In the genomic region with DNA sequence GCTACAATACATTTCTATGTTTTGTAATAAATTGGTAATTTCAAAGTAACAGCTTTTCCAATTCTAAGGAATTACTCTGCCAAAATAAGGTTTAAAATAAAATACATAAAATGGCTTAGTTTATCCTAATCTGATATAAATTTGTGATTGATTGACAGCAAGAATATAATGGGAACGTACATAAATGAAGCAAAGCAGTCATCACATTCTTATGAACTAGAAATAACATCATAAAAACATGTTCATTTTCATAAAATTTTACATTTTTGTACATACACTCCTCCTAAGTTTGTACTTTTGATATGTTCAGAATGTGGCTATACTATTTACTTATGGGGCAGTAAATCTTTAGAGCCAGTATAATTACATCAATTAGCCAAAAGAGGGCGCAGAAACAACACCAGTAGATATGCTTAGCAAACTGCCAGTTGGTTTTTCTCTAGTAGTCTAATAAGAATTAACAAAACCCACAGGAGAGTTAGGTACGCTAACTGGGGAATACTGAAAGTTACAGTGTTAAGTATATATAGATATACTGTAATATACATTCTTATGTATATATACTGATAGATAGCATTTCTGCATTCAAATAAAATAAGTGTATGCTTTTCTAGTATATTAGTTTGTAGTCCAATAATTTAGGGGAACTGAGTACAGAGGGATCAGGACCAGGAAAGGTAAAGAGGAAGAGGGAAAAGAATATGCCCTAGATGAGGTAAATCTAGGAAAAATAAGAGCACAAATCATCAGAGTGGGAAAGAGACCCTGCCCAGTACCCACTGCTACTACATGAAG, we compare ENCODE assay signal across 8 cellular contexts.
A peak's percentile ranks its signal among the peaks of the same experiment; 100 is the strongest.
DNase-seq lines count a peak whose midpoint lies in the region; ATAC-seq and TF ChIP-seq lines count a peak whose summit lies in the region.

No MANE protein-coding gene starts in this region.

- H3K27me3 ChIP-seq in lower lobe of right lung (ENCODE audit: low read depth), result no peaks in the 10 kb centered on the region

- DNase-seq in DMS 273 treated with DMSO at 0.1 percent for 48 hours (lab: John Stamatoyannopoulos, UW) (peak; percentile 46), NCI-H774 (lab: John Stamatoyannopoulos, UW) (peak; percentile 47), chondrocyte (ENCODE audit: low spot score) (no peak), lower lobe of right lung (no peak), NCI-H128 (lab: John Stamatoyannopoulos, UW; ENCODE audit: unreplicated experiment) (no peak)
- no peak for DNase-seq in activated T-cell treated with anti-CD3 and anti-CD28 coated beads, Interleukin-2, amount 50 U/mL, for 4 hours

- no peak overlapping the region for H3K4me3 Mint-ChIP-seq in chondrocyte (ENCODE audit: unreplicated experiment)
- H3K4me3 Mint-ChIP-seq in activated T-cell treated with anti-CD3 and anti-CD28 coated beads, Interleukin-2, amount 50 U/mL, for 4 hours, result no peak overlapping the region

- peak; percentile 89 for ATAC-seq in GM19351 (IDR thresholded peaks at IDR 0.05; ENCODE audit: unreplicated experiment)
- peak; percentile 85 for ATAC-seq in HG03342 (IDR thresholded peaks at IDR 0.05; ENCODE audit: unreplicated experiment)
- ATAC-seq in lower lobe of right lung, result peak; percentile 65 to 75
- ATAC-seq in activated T-cell treated with anti-CD3 and anti-CD28 coated beads, Interleukin-2, amount 50 U/mL, for 4 hours, result no peak

- no peak overlapping the region for H3K27ac Mint-ChIP-seq in chondrocyte (ENCODE audit: unreplicated experiment)

- peaks cover 14% of the 10 kb centered on the region for H3K36me3 ChIP-seq in lower lobe of right lung

- no peak overlapping the region for H3K27ac ChIP-seq in lower lobe of right lung

- H3K9me3 ChIP-seq in lower lobe of right lung, result no peaks in the 10 kb centered on the region

- no peaks in the 10 kb centered on the region for H3K27me3 Mint-ChIP-seq in chondrocyte (ENCODE audit: low read depth)
- H3K27me3 Mint-ChIP-seq in activated T-cell treated with anti-CD3 and anti-CD28 coated beads, Interleukin-2, amount 50 U/mL, for 4 hours (ENCODE audit: low read depth), result no peaks in the 10 kb centered on the region

- intact Hi-C loops in lower lobe of right lung (cut with DNase I), result loop anchor here (5.0 kb wide), 1 partner anchor 151 kb away; no protein-coding TSS in a partner anchor

- H3K9me3 Mint-ChIP-seq in chondrocyte (ENCODE audit: low read depth), result no peaks in the 10 kb centered on the region
- no peaks in the 10 kb centered on the region for H3K9me3 Mint-ChIP-seq in activated T-cell treated with anti-CD3 and anti-CD28 coated beads, Interleukin-2, amount 50 U/mL, for 4 hours

- TF ChIP-seq CTCF in chondrocyte (IDR thresholded peaks at IDR 0.05) (peak; percentile 89), lower lobe of right lung (IDR thresholded peaks at IDR 0.05) (peak; percentile 62)

- H3K4me1 ChIP-seq in lower lobe of right lung, result no peaks in the 10 kb centered on the region

- no peaks in the 10 kb centered on the region for H3K36me3 Mint-ChIP-seq in chondrocyte (ENCODE audit: low read depth)
- peaks cover 9% of the 10 kb centered on the region for H3K36me3 Mint-ChIP-seq in activated T-cell treated with anti-CD3 and anti-CD28 coated beads, Interleukin-2, amount 50 U/mL, for 4 hours (ENCODE audit: insufficient read depth)

- H3K4me1 Mint-ChIP-seq in chondrocyte (ENCODE audit: low read depth), result no peaks in the 10 kb centered on the region
- H3K4me1 Mint-ChIP-seq in activated T-cell treated with anti-CD3 and anti-CD28 coated beads, Interleukin-2, amount 50 U/mL, for 4 hours (ENCODE audit: low read depth), result no peaks in the 10 kb centered on the region

- no peak overlapping the region for H3K4me3 ChIP-seq in lower lobe of right lung

Comparison
In these comparisons a context has a peak if more than half of its experiments do, and no peak if none do; other contexts are left out.
1. DNase-seq: peak in DMS 273 treated with DMSO at 0.1 percent for 48 hours (single experiment) and NCI-H774 (single experiment); none in chondrocyte (single experiment), lower lobe of right lung (single experiment), activated T-cell treated with anti-CD3 and anti-CD28 coated beads, Interleukin-2, amount 50 U/mL, for 4 hours (single experiment) and NCI-H128 (single experiment).
2. ATAC-seq: peak in GM19351 (single experiment), HG03342 (single experiment) and lower lobe of right lung (2 of 2); none in activated T-cell treated with anti-CD3 and anti-CD28 coated beads, Interleukin-2, amount 50 U/mL, for 4 hours (0 of 2).